ENCODE assay signal across 8 cellular contexts in the genomic region with DNA sequence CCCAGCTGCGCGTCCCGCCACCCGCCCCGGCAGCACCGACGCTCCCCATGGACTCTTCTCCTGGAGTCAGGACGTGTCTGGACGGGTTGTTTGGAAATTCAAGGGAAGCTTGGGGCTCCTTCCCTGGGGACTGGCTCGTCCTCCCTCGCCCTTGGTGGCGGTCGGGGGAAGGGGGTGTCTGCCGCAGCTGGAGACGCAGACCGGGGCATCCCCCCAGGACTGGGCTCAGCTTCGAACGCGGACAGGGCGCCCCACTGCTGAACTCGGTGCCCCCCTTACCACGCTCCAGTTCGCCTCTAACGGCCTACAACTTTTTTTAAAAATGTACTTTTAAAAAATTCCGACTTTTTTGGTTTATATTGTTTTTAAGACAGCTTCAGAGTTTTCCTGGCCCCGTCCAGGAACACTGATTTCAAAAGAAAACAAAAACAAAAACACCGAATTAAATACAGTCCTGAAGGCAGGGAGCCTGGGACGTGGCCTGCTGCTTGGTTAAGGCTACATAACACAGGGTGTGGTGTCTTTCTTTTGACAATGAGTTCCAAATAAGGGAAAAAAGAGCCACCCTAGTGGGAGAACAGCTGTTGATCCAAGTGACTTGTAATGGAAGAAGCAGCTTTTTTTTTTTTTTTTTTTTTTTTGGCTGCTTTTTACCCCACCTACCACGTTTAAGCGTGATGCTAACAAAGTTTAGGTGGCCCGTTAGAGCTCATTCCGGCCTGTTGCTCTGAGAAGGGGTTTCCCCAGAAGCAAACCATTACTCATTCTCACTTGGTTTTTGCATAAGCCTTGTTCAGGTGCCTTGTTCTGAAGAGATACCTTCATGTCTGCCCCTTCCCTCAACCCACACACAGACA. TPM values are rescaled to one million over a fixed set of nuclear protein-coding genes. Genes with fewer than 3 reads are reported as not detected.
DNase-seq lines count a peak whose midpoint lies in the region; ATAC-seq, FAIRE-seq and TF ChIP-seq lines count a peak whose summit lies in the region.

No MANE protein-coding gene starts in this region.

- H4K91ac ChIP-seq in H1 (replicated peaks; ENCODE audit: insufficient read length, low read length): no peak overlapping the region

- peak overlapping the region; percentile 28; the same call in 1 of the 2 replicates for H2AFZ ChIP-seq in H1 (ENCODE audit: low read length)

- TF ChIP-seq EP300 in H1 (IDR thresholded peaks at IDR 0.05; ENCODE audit: borderline replicate concordance in 1 of 2, low read depth in 2 of 2, low read length in 2 of 2): no peak

- H3K18ac ChIP-seq in H1 (ENCODE audit: extremely low read depth, low read length): peak overlapping the region; percentile 87

- peak overlapping the region; percentile 37 to 60 (median 44); a peak in 6 of 7 replicates for H3K9ac ChIP-seq in H1 (replicated peaks in 1 of 4; ENCODE audit: extremely low read depth in 1 of 4, low read depth in 3 of 4, low read length in 3 of 4)
- peak overlapping the region; percentile 95 to 99 for H3K9ac ChIP-seq in mucosa of rectum (ENCODE audit: low read depth in 1 of 2, low read length in 2 of 2)

- H4K5ac ChIP-seq in H1 (ENCODE audit: insufficient read length, low read depth, low read length): peak overlapping the region; percentile 58

- FAIRE-seq in H1 (lab: Jason Lieb, UNC): peak; percentile 81

- no peak for TF ChIP-seq CTCF in HFF-Myc (IDR thresholded peaks at IDR 0.05; ENCODE audit: low read depth, low read length, missing control alignments)
- no peak for TF ChIP-seq CTCF in NB4 (IDR thresholded peaks at IDR 0.05; ENCODE audit: low read depth, low read length)
- no peak for TF ChIP-seq CTCF in H1 (IDR thresholded peaks at IDR 0.05; ENCODE audit: control extremely low read depth in 1 of 3, insufficient read depth in 1 of 3, low read depth in 1 of 3, low read length in 3 of 3)

- H2AK5ac ChIP-seq in H1 (ENCODE audit: low read depth, low read length): no peak overlapping the region

- H3K27me3 ChIP-seq in H1 (replicated peaks in 1 of 4; ENCODE audit: control insufficient read depth in 3 of 4, extremely low read depth in 1 of 4, insufficient read depth in 3 of 4, low read length in 3 of 4): peaks cover 0 to 7% (median 2%) of the 10 kb centered on the region in 4 experiments; a peak in 4 of 7 replicates
- no peaks in the 10 kb centered on the region for H3K27me3 ChIP-seq in mucosa of rectum (ENCODE audit: control insufficient read depth in 2 of 2, insufficient read depth in 2 of 2, low read length in 2 of 2)

- POLR2A ChIA-PET in H1 (lab: Charles Lee; ENCODE audit: partially characterized antibody): interaction anchor here (0.5 to 2.7 kb wide), 15 partner anchors 9 to 256 kb away, joined by 3 to 16 read pairs (median 4); partner anchors contain the start of genes MTF2 and RPL5

- H3K23ac ChIP-seq in H1 (ENCODE audit: insufficient read length): no peak overlapping the region

- H4K20me1 ChIP-seq in H1 (replicated peaks in 1 of 2; ENCODE audit: control insufficient read depth in 1 of 2, insufficient read depth in 2 of 2, low read length in 2 of 2): no peaks in the 10 kb centered on the region

- H2BK15ac ChIP-seq in H1 (ENCODE audit: low read length): no peak overlapping the region

- H3K14ac ChIP-seq in H1 (ENCODE audit: insufficient read length): no peak overlapping the region

- H3K4me3 ChIP-seq in HFF-Myc (replicated peaks; ENCODE audit: low read depth, low read length) (peak overlapping the region; percentile 67), NB4 (ENCODE audit: low read depth, low read length) (peak overlapping the region; percentile 61), H1 (ENCODE audit: extremely low read depth in 1 of 4, insufficient read depth in 2 of 4, low read depth in 3 of 4, low read length in 4 of 4) (peak overlapping the region; percentile 68 to 81 (median 76)), mucosa of rectum (ENCODE audit: low read length in 2 of 2) (peak overlapping the region; percentile 85 to 91)

- H2BK12ac ChIP-seq in H1 (ENCODE audit: low read depth, low read length): no peak overlapping the region; the same call in 1 of the 2 replicates

- H3K36me3 ChIP-seq in H1 (ENCODE audit: control insufficient read depth in 2 of 4, insufficient read depth in 4 of 4, low read length in 3 of 4): no peaks in the 10 kb centered on the region
- no peaks in the 10 kb centered on the region for H3K36me3 ChIP-seq in mucosa of rectum (ENCODE audit: control insufficient read depth in 2 of 2, insufficient read depth in 2 of 2, low read length in 2 of 2)

- WGBS in H1 (ENCODE audit: extremely low coverage in 1 of 2, insufficient coverage in 1 of 2, insufficient read length in 1 of 2, insufficient replicate concordance in 2 of 2, low coverage in 1 of 2, low lambda C conversion rate in 2 of 2, missing lambda C conversion rate in 1 of 2), 2 experiments: 4% methylated on average over 20 of the region's 32 CpGs; no CpG with 5 or more reads in 1 of the 2 experiments

- no peak for DNase-seq in HFF-Myc (ENCODE audit: extremely low read depth, low read depth)
- peak; percentile 42 for DNase-seq in NB4 (ENCODE audit: low read depth)
- peak; percentile 55 to 66 for DNase-seq in activated CD4-positive, alpha-beta T cell treated with anti-CD3 and anti-CD28 coated beads, Interleukin-2, amount 50 U/mL, for 48 hours
- DNase-seq in H1 (ENCODE audit: low read depth in 1 of 2, low spot score in 2 of 2): no peak
- peak; percentile 59 for DNase-seq in stimulated activated naive CD8-positive, alpha-beta T cell treated with anti-CD3 and anti-CD28 coated beads, Interleukin-15, Interleukin-2, amounts not matched to agents 100 U/mL and 50 U/mL, for 24 hours
- DNase-seq in hippocampal formation (lab: John Stamatoyannopoulos, UW): no peak

- H3K4me2 ChIP-seq in H1 (ENCODE audit: insufficient read depth in 1 of 2, low read depth in 2 of 2, low read length in 2 of 2): peak overlapping the region; percentile 95 to 96

- peak overlapping the region; percentile 75; the same call in 1 of the 2 replicates for H4K8ac ChIP-seq in H1 (ENCODE audit: extremely low read depth, insufficient read depth, low read length)

- ATAC-seq in GM18502 (IDR thresholded peaks at IDR 0.05; ENCODE audit: poor library complexity, unreplicated experiment): peak; percentile 60
- peak; percentile 74 for ATAC-seq in stimulated activated naive CD8-positive, alpha-beta T cell treated with anti-CD3 and anti-CD28 coated beads, Interleukin-15, Interleukin-2, amounts not matched to agents 100 U/mL and 50 U/mL, for 24 hours

- TF ChIP-seq RAD21 in H1 (IDR thresholded peaks at IDR 0.05 in 1 of 2, conservative IDR thresholded peaks at IDR 0.05 in 1 of 2; ENCODE audit: low read depth in 2 of 2, low read length in 2 of 2): no peak

- no peaks in the 10 kb centered on the region for H3K79me2 ChIP-seq in H1 (ENCODE audit: control insufficient read depth in 1 of 2, insufficient read depth in 2 of 2, low read length in 2 of 2)

- no peak overlapping the region for H3K4ac ChIP-seq in H1 (replicated peaks; ENCODE audit: insufficient read length, low read depth, low read length)

- TF ChIP-seq POLR2A in NB4 (IDR thresholded peaks at IDR 0.05; ENCODE audit: extremely low read depth, insufficient read length) (no peak), H1 (IDR thresholded peaks at IDR 0.05; ENCODE audit: control extremely low read depth in 1 of 2, low read depth in 2 of 2, low read length in 2 of 2) (no peak; a peak in 1 of 3 replicates)

- peak overlapping the region; percentile 72; the same call in 1 of the 2 replicates for H3K27ac ChIP-seq in H1 (ENCODE audit: low read depth, low read length)
- H3K27ac ChIP-seq in mucosa of rectum (ENCODE audit: low read depth in 2 of 2, low read length in 2 of 2): peak overlapping the region; percentile 97

- peak overlapping the region; percentile 90; the same call in 1 of the 2 replicates for H2BK5ac ChIP-seq in H1 (ENCODE audit: low read depth, low read length)

- H2BK20ac ChIP-seq in H1 (ENCODE audit: low read length): no peak overlapping the region

- H2BK120ac ChIP-seq in H1 (replicated peaks; ENCODE audit: low read depth, low read length): no peak overlapping the region

- no peaks in the 10 kb centered on the region for H3K9me3 ChIP-seq in H1 (ENCODE audit: insufficient read depth in 2 of 2, low read depth in 1 of 2, low read length in 1 of 2)
- no peaks in the 10 kb centered on the region for H3K9me3 ChIP-seq in mucosa of rectum (ENCODE audit: control insufficient read depth in 2 of 2, low read length in 2 of 2)

- H3K23me2 ChIP-seq in H1 (ENCODE audit: low read depth, low read length): peaks cover 11% of the 10 kb centered on the region

- CTCF ChIA-PET in H1 (lab: Charles Lee; ENCODE audit: partially characterized antibody): interaction anchor here (1.0 to 6.9 kb wide), 9 partner anchors 9 to 104 kb away, joined by 4 to 61 read pairs (median 12); no protein-coding TSS in a partner anchor

- H3K4me1 ChIP-seq in H1 (replicated peaks in 1 of 4; ENCODE audit: control insufficient read depth in 3 of 4, insufficient read depth in 4 of 4, low read length in 3 of 4): peaks cover 0 to 4% (median 1%) of the 10 kb centered on the region in 4 experiments; a peak in 4 of 7 replicates
- peaks cover 13 to 24% of the 10 kb centered on the region in 2 donors for H3K4me1 ChIP-seq in mucosa of rectum (ENCODE audit: control insufficient read depth in 2 of 2, insufficient read depth in 2 of 2, low read length in 2 of 2)

- peak overlapping the region; percentile 56 for H3K56ac ChIP-seq in H1 (replicated peaks; ENCODE audit: insufficient read length, low read depth, low read length)

- no peaks in the 10 kb centered on the region for H3K79me1 ChIP-seq in H1 (ENCODE audit: low read depth, low read length)

TF ChIP-seq in H1, 55 proteins besides CTCF, POLR2A, EP300 and RAD21 (continues in another document):
- TF ChIP-seq ASH2L (IDR thresholded peaks at IDR 0.05; ENCODE audit: low read length) (peak; percentile 59), JUND (IDR thresholded peaks at IDR 0.05; ENCODE audit: low read length) (peak; percentile 38; the same call in 1 of the 2 replicates), TCF12 (IDR thresholded peaks at IDR 0.05; ENCODE audit: low read depth, low read length) (no peak), TAF1 (IDR thresholded peaks at IDR 0.05; ENCODE audit: low read depth, low read length) (peak; percentile 51), EZH2 (IDR thresholded peaks at IDR 0.05; ENCODE audit: low read depth, low read length, severe bottlenecking) (no peak), POLR2AphosphoS5 (IDR thresholded peaks at IDR 0.05; ENCODE audit: low read depth, low read length) (no peak), SRF (IDR thresholded peaks at IDR 0.05; ENCODE audit: low read depth, low read length) (peak; percentile 72; the same call in 1 of the 2 replicates)

RNA-seq across cellular contexts. Expression of gene DIPK1A, which starts 0.9 kb away (rescaled TPM):
- 4.8 and 5.0 TPM in 2 replicates for total RNA-seq in H1 (2021; fragmentation: NEBNext Ultra II Directional; extraction: Animal tissue kit (Norgen Biotek cat#: 25700))
- polyA plus RNA-seq in H1 (2011; rRNA removed): 1.2 and 2.5 TPM in 2 replicates
- polyA plus RNA-seq in H1 (2011; cell fraction: cytosol; rRNA removed): 2.9 TPM
- 0.56 TPM for polyA plus RNA-seq in H1 (2011; cell fraction: nucleus; rRNA removed)
- polyA plus RNA-seq in H1 (2012, experiment 1 of 2): 3.6 to 5.2 TPM (median 4.4 TPM) in 4 replicates
- polyA plus RNA-seq in H1 (2012, experiment 2 of 2): 0.60 TPM
- polyA plus RNA-seq in H1 (2013, experiment 1 of 2): 5.1 TPM
- 7.2 TPM for polyA plus RNA-seq in H1 (2013, experiment 2 of 2)
- polyA minus RNA-seq in H1 (2011; rRNA and poly(A)+ RNA removed): 2.7 and 3.1 TPM in 2 replicates
- 2.0 TPM for polyA minus RNA-seq in H1 (2011; cell fraction: cytosol; rRNA and poly(A)+ RNA removed)
- polyA minus RNA-seq in H1 (2011; cell fraction: nucleus; rRNA and poly(A)+ RNA removed): 2.1 TPM

Comparison
In these comparisons a context has a peak if more than half of its experiments do, and no peak if none do; other contexts are left out.
1. DNase-seq: peak in NB4 (single experiment), activated CD4-positive, alpha-beta T cell treated with anti-CD3 and anti-CD28 coated beads, Interleukin-2, amount 50 U/mL, for 48 hours (2 of 2) and stimulated activated naive CD8-positive, alpha-beta T cell treated with anti-CD3 and anti-CD28 coated beads, Interleukin-15, Interleukin-2, amounts not matched to agents 100 U/mL and 50 U/mL, for 24 hours (single experiment); none in HFF-Myc (single experiment), H1 (0 of 2) and hippocampal formation (0 of 2).
2. Peak in every context shown above with its lines, with median percentiles within 50 percentile points of each other: H3K4me3 ChIP-seq.